8 cellular contexts compared by ENCODE assay signal in genomic region chr19:49983645-49984229, GRCh38. TPM values are rescaled to one million over a fixed set of nuclear protein-coding genes. Genes with fewer than 3 reads are reported as not detected.
A peak's percentile ranks its signal among the peaks of the same experiment; 100 is the strongest.
DNase-seq lines count a peak whose midpoint lies in the region; ATAC-seq and TF ChIP-seq lines count a peak whose summit lies in the region.

No MANE protein-coding gene starts in this region.

- no peak for TF ChIP-seq EP300 in neural cell (conservative IDR thresholded peaks at IDR 0.05; ENCODE audit: poor library complexity, severe bottlenecking)

- H2BK120ac ChIP-seq in H9 (ENCODE audit: low read depth, low read length, poor library complexity, severe bottlenecking) = no peak overlapping the region

- peak; percentile 67 for ATAC-seq in activated CD8-positive, alpha-beta memory T cell treated with anti-CD3 and anti-CD28 coated beads, Interleukin-2, amount 10 ng/mL, durations not matched to agents 7 days and 5 days
- ATAC-seq in esophagus mucosa = peak; percentile 52
- no peak for ATAC-seq in GM18861 (IDR thresholded peaks at IDR 0.05; ENCODE audit: unreplicated experiment)

- no peaks in the 10 kb centered on the region for H3F3A ChIP-seq in neural cell (ENCODE audit: insufficient read depth, low read length, poor library complexity, severe bottlenecking)

- H3K79me2 ChIP-seq in H9 (ENCODE audit: insufficient read depth, low read length) (no peaks in the 10 kb centered on the region), neural cell (replicated peaks; ENCODE audit: insufficient read depth, low read length) (no peaks in the 10 kb centered on the region)

- H2BK5ac ChIP-seq in H9 (ENCODE audit: insufficient read length, low read length) = no peak overlapping the region

- H3K4me3 Mint-ChIP-seq in H9 = peak overlapping the region in 1 of 2 experiments; percentile 14; a peak in 1 of 5 replicates
- no peak overlapping the region for H3K4me3 Mint-ChIP-seq in activated CD8-positive, alpha-beta memory T cell treated with anti-CD3 and anti-CD28 coated beads, Interleukin-2, amount 10 ng/mL, durations not matched to agents 7 days and 5 days

- H3K27ac ChIP-seq in H9 (ENCODE audit: insufficient read length, low read depth, low read length) (no peak overlapping the region), neural cell (ENCODE audit: low read length) (no peak overlapping the region)

- H2AFZ ChIP-seq in H9 (ENCODE audit: low read length) (no peak overlapping the region), neural cell (ENCODE audit: low read depth, low read length) (no peak overlapping the region)

- H3K18ac ChIP-seq in H9 (ENCODE audit: insufficient read length, low read depth, low read length) = no peak overlapping the region

- no peak overlapping the region for H2AK5ac ChIP-seq in H9 (ENCODE audit: insufficient read length, low read length)

- H3K27me3 ChIP-seq in H9 (ENCODE audit: insufficient read depth, low read length) = no peaks in the 10 kb centered on the region
- H3K27me3 ChIP-seq in neural cell (ENCODE audit: insufficient read depth, low read depth, low read length) = no peaks in the 10 kb centered on the region

- H3K4me2 ChIP-seq in H9 (ENCODE audit: insufficient read depth, insufficient read length, low read length) (no peak overlapping the region), neural cell (ENCODE audit: low read length) (no peak overlapping the region)

- H3K9ac ChIP-seq in H9 (ENCODE audit: extremely low read depth, insufficient read length, low read length) (no peak overlapping the region), neural cell (ENCODE audit: low read length) (no peak overlapping the region)

- no peaks in the 10 kb centered on the region for H3K36me3 ChIP-seq in neural cell (ENCODE audit: insufficient read depth, low read length)

- peaks cover 0 to 4% of the 10 kb centered on the region in 2 experiments; a peak in 2 of 4 replicates for H3K4me1 Mint-ChIP-seq in H9
- peaks cover 6% of the 10 kb centered on the region for H3K4me1 Mint-ChIP-seq in activated CD8-positive, alpha-beta memory T cell treated with anti-CD3 and anti-CD28 coated beads, Interleukin-2, amount 10 ng/mL, durations not matched to agents 7 days and 5 days

- H4K8ac ChIP-seq in H9 (replicated peaks; ENCODE audit: insufficient read length, low read depth, low read length) = no peak overlapping the region

- H3K14ac ChIP-seq in H9 (ENCODE audit: insufficient read depth, low read length) = no peak overlapping the region

- peak; percentile 32 for DNase-seq in AG10803 (ENCODE audit: low read depth)
- DNase-seq in H9 = peak; percentile 55
- DNase-seq in NOMO-1 treated with DMSO at 0.1 percent for 48 hours (lab: John Stamatoyannopoulos, UW; ENCODE audit: unreplicated experiment) = peak; percentile 56
- DNase-seq in activated CD8-positive, alpha-beta memory T cell treated with anti-CD3 and anti-CD28 coated beads, Interleukin-2, amount 10 ng/mL, durations not matched to agents 7 days and 5 days = peak; percentile 81
- DNase-seq in superior temporal gyrus (ENCODE audit: extremely low spot score) = peak; percentile 77

- H2BK12ac ChIP-seq in H9 (ENCODE audit: insufficient read length, low read depth, low read length) = no peak overlapping the region

- H4K5ac ChIP-seq in H9 (ENCODE audit: insufficient read length, low read depth, low read length) = no peak overlapping the region

- no peaks in the 10 kb centered on the region for H3K9me2 ChIP-seq in neural cell (ENCODE audit: insufficient read depth, low read length)

- WGBS in H9 (ENCODE audit: extremely low coverage, insufficient read length, low lambda C conversion rate) = no CpG with 5 or more reads among the region's 10 CpGs

- H3K36me3 Mint-ChIP-seq in H9 (ENCODE audit: insufficient read depth in 1 of 3, low read depth in 3 of 3) = peaks cover 0 to 6% (median 3%) of the 10 kb centered on the region in 3 experiments; a peak in 3 of 7 replicates
- H3K36me3 Mint-ChIP-seq in activated CD8-positive, alpha-beta memory T cell treated with anti-CD3 and anti-CD28 coated beads, Interleukin-2, amount 10 ng/mL, durations not matched to agents 7 days and 5 days = peaks cover 14% of the 10 kb centered on the region

- no peaks in the 10 kb centered on the region for H3K23me2 ChIP-seq in H9 (ENCODE audit: insufficient read length, low read depth, low read length, poor library complexity, severe bottlenecking)

- H3K4me3 ChIP-seq in AG10803 (ENCODE audit: low read length) (no peak overlapping the region), neural cell (ENCODE audit: low read length) (no peak overlapping the region)

- no peak overlapping the region for H2BK15ac ChIP-seq in H9 (ENCODE audit: low read depth, low read length)

- TF ChIP-seq RAD21 in neural cell (conservative IDR thresholded peaks at IDR 0.05) = peak; percentile 75

- no peaks in the 10 kb centered on the region; the same call in 1 of the 2 replicates for H3K27me3 Mint-ChIP-seq in H9 (ENCODE audit: low read depth)
- no peaks in the 10 kb centered on the region for H3K27me3 Mint-ChIP-seq in activated CD8-positive, alpha-beta memory T cell treated with anti-CD3 and anti-CD28 coated beads, Interleukin-2, amount 10 ng/mL, durations not matched to agents 7 days and 5 days

- no peak overlapping the region for H4K91ac ChIP-seq in H9 (ENCODE audit: insufficient read length, low read depth, low read length)

- no peaks in the 10 kb centered on the region for H3K4me1 ChIP-seq in H9 (ENCODE audit: insufficient read depth, low read length)

- no peak overlapping the region for H3K4ac ChIP-seq in H9 (ENCODE audit: low read depth, low read length)

- H3T11ph ChIP-seq in H9 (ENCODE audit: low read length) = no peak overlapping the region

- H2BK20ac ChIP-seq in H9 (ENCODE audit: low read depth, low read length, poor library complexity, severe bottlenecking) = no peak overlapping the region

- no peak overlapping the region for H3K27ac Mint-ChIP-seq in H9
- no peak overlapping the region for H3K27ac Mint-ChIP-seq in activated CD8-positive, alpha-beta memory T cell treated with anti-CD3 and anti-CD28 coated beads, Interleukin-2, amount 10 ng/mL, durations not matched to agents 7 days and 5 days

- H3K56ac ChIP-seq in H9 (ENCODE audit: insufficient read length, low read depth, low read length) = no peak overlapping the region

- H3K9me3 Mint-ChIP-seq in H9 = no peaks in the 10 kb centered on the region; a peak in 1 of 5 replicates
- H3K9me3 Mint-ChIP-seq in activated CD8-positive, alpha-beta memory T cell treated with anti-CD3 and anti-CD28 coated beads, Interleukin-2, amount 10 ng/mL, durations not matched to agents 7 days and 5 days (ENCODE audit: low read depth) = no peaks in the 10 kb centered on the region

- no peaks in the 10 kb centered on the region for H3K79me1 ChIP-seq in H9 (ENCODE audit: insufficient read depth, low read depth, low read length, poor library complexity, severe bottlenecking)

- CTCF ChIA-PET in activated CD8-positive, alpha-beta memory T cell treated with anti-CD3 and anti-CD28 coated beads, Interleukin-2, amount 10 ng/mL, durations not matched to agents 7 days and 5 days (lab: Charles Lee) = interaction anchor here (0.6 to 2.7 kb wide), 10 partner anchors 9 to 1949 kb away, joined by 3 to 22 read pairs (median 4); partner anchors contain the start of gene VRK3

- TF ChIP-seq CTCF in AG10803 (conservative IDR thresholded peaks at IDR 0.05; ENCODE audit: low read length) (peak; percentile 84), H9 (conservative IDR thresholded peaks at IDR 0.05) (peak; percentile 96), neural cell (IDR thresholded peaks at IDR 0.05; ENCODE audit: poor library complexity, severe bottlenecking) (peak; percentile 75)

- no peak overlapping the region for H3K23ac ChIP-seq in H9 (ENCODE audit: insufficient read length, low read depth, low read length)

- peaks cover 2% of the 10 kb centered on the region for H4K20me1 ChIP-seq in H9 (ENCODE audit: control insufficient read depth, insufficient read depth, insufficient read length)
- H4K20me1 ChIP-seq in neural cell (ENCODE audit: insufficient read depth) = no peaks in the 10 kb centered on the region

- H3K9me3 ChIP-seq in H9 (ENCODE audit: control insufficient read depth, low read depth, low read length) (no peaks in the 10 kb centered on the region), neural cell (ENCODE audit: low read length) (no peaks in the 10 kb centered on the region)

TF ChIP-seq in neural cell, 6 proteins besides CTCF, POLR2A, EP300 and RAD21:
- TF ChIP-seq EZH2 (IDR thresholded peaks at IDR 0.05; ENCODE audit: borderline replicate concordance, insufficient read depth, low read length, poor library complexity, severe bottlenecking) (no peak), SMC3 (conservative IDR thresholded peaks at IDR 0.05; ENCODE audit: poor library complexity) (peak; percentile 75)

RNA-seq across cellular contexts. Expression of gene SIGLEC11, which starts 22.8 kb away (rescaled TPM):
- not detected in 2 replicates for total RNA-seq in H9 (2021)
- not detected for total RNA-seq in activated CD8-positive, alpha-beta memory T cell treated with anti-CD3 and anti-CD28 coated beads, Interleukin-2, amount 10 ng/mL, durations not matched to agents 7 days and 5 days
- not detected for total RNA-seq in esophagus mucosa
- not detected in 2 replicates for polyA plus RNA-seq in neural cell
- not detected in 2 replicates for polyA minus RNA-seq in neural cell

RNA-seq across cellular contexts. Expression of gene VRK3, which starts 41.4 kb away (rescaled TPM):
- total RNA-seq in H9 (2021) (33.5 and 34.8 TPM in 2 replicates), esophagus mucosa (20.3 TPM)
- 10 to 100 TPM; 70.5 to 71.3 TPM for total RNA-seq in activated CD8-positive, alpha-beta memory T cell treated with anti-CD3 and anti-CD28 coated beads, Interleukin-2, amount 10 ng/mL, durations not matched to agents 7 days and 5 days
- polyA plus RNA-seq in neural cell = 35.3 and 47.3 TPM in 2 replicates
- polyA minus RNA-seq in neural cell = 30.2 and 41.1 TPM in 2 replicates

RNA-seq across cellular contexts. Expression of gene ZNF473, which starts 42.1 kb away (rescaled TPM):
- total RNA-seq in H9 (2021) (18.9 and 19.0 TPM in 2 replicates), esophagus mucosa (6.7 TPM)
- 1 to 10 TPM; 7.9 to 8.4 TPM for total RNA-seq in activated CD8-positive, alpha-beta memory T cell treated with anti-CD3 and anti-CD28 coated beads, Interleukin-2, amount 10 ng/mL, durations not matched to agents 7 days and 5 days
- 8.4 and 11.7 TPM in 2 replicates for polyA plus RNA-seq in neural cell
- polyA minus RNA-seq in neural cell = 22.4 and 28.9 TPM in 2 replicates

RNA-seq across cellular contexts. Expression of gene NUP62, which starts 54.4 kb away (rescaled TPM):
- total RNA-seq in H9 (2021) (127 and 137 TPM in 2 replicates), esophagus mucosa (23.6 TPM)
- total RNA-seq in activated CD8-positive, alpha-beta memory T cell treated with anti-CD3 and anti-CD28 coated beads, Interleukin-2, amount 10 ng/mL, durations not matched to agents 7 days and 5 days = 100 to 1,000 TPM; 128 to 192 TPM
- polyA plus RNA-seq in neural cell = 24.9 and 32.2 TPM in 2 replicates
- polyA minus RNA-seq in neural cell = 31.4 and 32.9 TPM in 2 replicates

RNA-seq across cellular contexts. Expression of gene ATF5, which starts 54.7 kb away (rescaled TPM):
- total RNA-seq in H9 (2021) = 18.5 and 20.6 TPM in 2 replicates
- total RNA-seq in activated CD8-positive, alpha-beta memory T cell treated with anti-CD3 and anti-CD28 coated beads, Interleukin-2, amount 10 ng/mL, durations not matched to agents 7 days and 5 days = 10 to 100 TPM in 1 of 2 experiments, 1 to 10 TPM in 1; 8.4 to 13.7 TPM
- total RNA-seq in esophagus mucosa = 15.1 TPM
- 16.1 and 18.9 TPM in 2 replicates for polyA plus RNA-seq in neural cell
- polyA minus RNA-seq in neural cell = 8.6 and 11.0 TPM in 2 replicates
